ENCODE assay signal across 12 cellular contexts in genomic region chr20:59938221-59938620, GRCh38. TPM values are rescaled to one million over a fixed set of nuclear protein-coding genes. Genes with fewer than 3 reads are reported as not detected.
DNase-seq lines count a peak whose midpoint lies in the region; ATAC-seq, FAIRE-seq and TF ChIP-seq lines count a peak whose summit lies in the region.
"Had no signal": no experiment of that assay in that cellular context is flagged by ENCODE, and none has a peak within 500 bp of the region (broad histone marks: within the 10 kb centered on the region; RNA-seq: fewer than 3 reads in every experiment).

No MANE protein-coding gene starts in this region.

- H3K27ac ChIP-seq in HepG2 (ENCODE audit: extremely low read length, insufficient read depth, low read length), result no peak overlapping the region
- no peak overlapping the region for H3K27ac ChIP-seq in right lobe of liver
- no peak overlapping the region for H3K27ac ChIP-seq in kidney (ENCODE audit: low read depth in 2 of 2, low read length in 2 of 2)
- H3K27ac ChIP-seq in vagina, result no peak overlapping the region
- H3K27ac ChIP-seq: thyroid gland had no signal

- H3K79me2 ChIP-seq in HepG2 (ENCODE audit: insufficient read depth, low read length), result peaks cover 11% of the 10 kb centered on the region

- CTCF ChIA-PET in HepG2 (lab: Yijun Ruan, JAX; ENCODE audit: low intra/inter-chr PET ratio, low total read pairs), result no interaction called here

- H3K9me3 ChIP-seq in HepG2 (ENCODE audit: low read length) (no peaks in the 10 kb centered on the region), right lobe of liver (no peaks in the 10 kb centered on the region), kidney (ENCODE audit: control insufficient read depth in 1 of 2, low read length in 2 of 2) (no peaks in the 10 kb centered on the region), vagina (no peaks in the 10 kb centered on the region)
- H3K9me3 ChIP-seq: thyroid gland had no signal

- H3K4me2 ChIP-seq in HepG2 (ENCODE audit: low read depth, low read length), result peak overlapping the region; percentile 84; the same call in 1 of the 2 replicates

- TSS peak; percentile 54 for BruUV-seq in HepG2 (replicated peaks; lab: Mats Ljungman, UMichigan)

- TF ChIP-seq RAD21 in HepG2 (CRISPR knock-in tag; IDR thresholded peaks at IDR 0.05), result no peak

- H3K27me3 ChIP-seq in HepG2 (ENCODE audit: control insufficient read depth in 1 of 2, insufficient read depth in 2 of 2, low read length in 2 of 2) (no peaks in the 10 kb centered on the region; a peak in 1 of 5 replicates), right lobe of liver (peaks cover 0 to 4% of the 10 kb centered on the region in 2 donors), vagina (no peaks in the 10 kb centered on the region)
- H3K27me3 ChIP-seq: thyroid gland had no signal

- H3K9ac ChIP-seq in HepG2 (ENCODE audit: insufficient read depth, low read depth, low read length), result no peak overlapping the region
- H3K9ac ChIP-seq in kidney (ENCODE audit: low read length in 2 of 2), result no peak overlapping the region

- POLR2A ChIA-PET in HepG2 (lab: Yijun Ruan, JAX), result no interaction called here

- FAIRE-seq in HepG2 (lab: Jason Lieb, UNC) (no peak), kidney (lab: Jason Lieb, UNC) (no peak)
- FAIRE-seq: G401.6 had no signal

- no peak for TF ChIP-seq CTCF in HepG2 (CRISPR knock-in tag; IDR thresholded peaks at IDR 0.05)
- no peak for TF ChIP-seq CTCF in right lobe of liver (IDR thresholded peaks at IDR 0.05)
- TF ChIP-seq CTCF in astrocyte of the spinal cord (IDR thresholded peaks at IDR 0.05; ENCODE audit: low read depth, low read length), result no peak
- no peak for TF ChIP-seq CTCF in kidney (IDR thresholded peaks at IDR 0.05; ENCODE audit: borderline replicate concordance, extremely low read depth, insufficient read depth)
- no peak for TF ChIP-seq CTCF in vagina (IDR thresholded peaks at IDR 0.05)

- intact Hi-C loops in HepG2 (cut with micrococcal nuclease; ENCODE audit: unreplicated experiment) (no loop called here), right lobe of liver (cut with DNase I) (no loop called here), kidney (cut with DNase I) (no loop called here), vagina (cut with DNase I) (no loop called here)

- no peak overlapping the region for H3K4me3 ChIP-seq in HepG2 (replicated peaks in 1 of 3; ENCODE audit: insufficient read depth in 1 of 3, low read depth in 2 of 3, low read length in 3 of 3)
- no peak overlapping the region for H3K4me3 ChIP-seq in right lobe of liver
- no peak overlapping the region for H3K4me3 ChIP-seq in astrocyte of the spinal cord (ENCODE audit: low read depth, low read length)
- peak overlapping the region; percentile 14 to 75 for H3K4me3 ChIP-seq in kidney (ENCODE audit: low read length in 2 of 2)
- H3K4me3 ChIP-seq in vagina, result peak overlapping the region; percentile 52 to 85
- H3K4me3 ChIP-seq: thyroid gland had no signal

- H2AFZ ChIP-seq in HepG2 (ENCODE audit: low read length), result no peak overlapping the region

- H4K20me1 ChIP-seq in HepG2 (ENCODE audit: insufficient read depth, low read length), result no peaks in the 10 kb centered on the region

- TF ChIP-seq EP300 in HepG2 (IDR thresholded peaks at IDR 0.05; ENCODE audit: low read depth in 2 of 2, low read length in 2 of 2) (no peak), HepG2 (CRISPR knock-in tag; IDR thresholded peaks at IDR 0.05; ENCODE audit: borderline replicate concordance) (no peak)

- TF ChIP-seq POLR2A in HepG2 (IDR thresholded peaks at IDR 0.05; ENCODE audit: insufficient read depth in 1 of 2, low read depth in 2 of 2, low read length in 2 of 2) (no peak), right lobe of liver (IDR thresholded peaks at IDR 0.05) (no peak), vagina (IDR thresholded peaks at IDR 0.05) (no peak)

- H3K4me1 ChIP-seq in HepG2 (ENCODE audit: insufficient read depth, low read length) (peaks cover 29% of the 10 kb centered on the region), right lobe of liver (peaks cover 0 to 18% (median 0%) of the 10 kb centered on the region in 4 donors), kidney (ENCODE audit: control insufficient read depth in 1 of 2, insufficient read depth in 1 of 2, low read depth in 1 of 2, low read length in 2 of 2) (peaks cover 10 to 16% of the 10 kb centered on the region in 2 donors), vagina (peaks cover 53% of the 10 kb centered on the region)

- WGBS in HepG2 (ENCODE audit: low lambda C conversion rate), result 62% methylated on average over 4 of the region's 4 CpGs
- WGBS in right lobe of liver (ENCODE audit: insufficient coverage, low coverage, low lambda C conversion rate, missing lambda C conversion rate), result 66% methylated on average over 4 of the region's 4 CpGs

- DNase-seq in HepG2 (ENCODE audit: low spot score) (no peak), right lobe of liver (no peak), astrocyte of the spinal cord (ENCODE audit: low read depth, low spot score) (peak; percentile 35), kidney (no peak), vagina (ENCODE audit: extremely low spot score in 2 of 2) (no peak), NCI-H1436 treated with DMSO at 0.1 percent for 48 hours (lab: John Stamatoyannopoulos, UW) (no peak)
- DNase-seq: activated effector memory CD4-positive, alpha-beta T cell treated with anti-CD3 and anti-CD28 coated beads, Interleukin-2, amount 50 U/mL, for 16 hours; NCI-H446 had no signal

- in situ Hi-C loops in HepG2 (cut with HindIII; ENCODE audit: extremely low pct_ligation_motif_present, low pct_unique_long_range_greater_than_20kb) (no loop called here), astrocyte of the spinal cord (cut with HindIII; ENCODE audit: low sequenced_read_pairs) (no loop called here)

- H3K36me3 ChIP-seq in HepG2 (replicated peaks in 1 of 2; ENCODE audit: control insufficient read depth in 1 of 2, insufficient read depth in 2 of 2, low read length in 2 of 2), result no peaks in the 10 kb centered on the region; a peak in 2 of 5 replicates
- peaks cover 0 to 6% (median 3%) of the 10 kb centered on the region in 4 donors for H3K36me3 ChIP-seq in right lobe of liver
- H3K36me3 ChIP-seq in kidney (ENCODE audit: control insufficient read depth in 1 of 2, insufficient read depth in 2 of 2, low read length in 2 of 2), result peaks cover 0 to 8% of the 10 kb centered on the region in 2 donors
- peaks cover 0 to 3% of the 10 kb centered on the region in 2 donors for H3K36me3 ChIP-seq in vagina

- ATAC-seq in HepG2 (no peak), right lobe of liver (no peak), esophagus mucosa (no peak), HG02759 (IDR thresholded peaks at IDR 0.05; ENCODE audit: unreplicated experiment) (no peak)

RNA-seq across cellular contexts. Expression of gene PPP1R3D, which starts 1.9 kb away (rescaled TPM):
- total RNA-seq in HepG2 (2016; rRNA removed; fragmentation: Illumina TruSeq; extraction: Trizol), result 3.7 and 4.0 TPM in 2 replicates
- total RNA-seq in HepG2 (2016; cell fraction: cytosol; rRNA removed; fragmentation: Illumina TruSeq; extraction: Trizol; ENCODE audit: low read depth), result 0.40 and 0.53 TPM in 2 replicates
- total RNA-seq in HepG2 (2016; cell fraction: insoluble cytoplasmic fraction; rRNA removed; fragmentation: Illumina TruSeq; extraction: Trizol), result 3.6 and 3.9 TPM in 2 replicates
- total RNA-seq in HepG2 (2016; cell fraction: membrane; rRNA removed; fragmentation: Illumina TruSeq; extraction: Trizol), result 3.1 TPM in 2 replicates
- 5.1 and 5.2 TPM in 2 replicates for total RNA-seq in HepG2 (2016; cell fraction: nucleus; rRNA removed; fragmentation: Illumina TruSeq; extraction: Trizol)
- 1.0 and 1.2 TPM in 2 replicates for polyA plus RNA-seq in HepG2 (2011; rRNA removed)
- 0.89 and 0.91 TPM in 2 replicates for polyA plus RNA-seq in HepG2 (2011; cell fraction: cytosol; rRNA removed)
- 2.7 and 3.1 TPM in 2 replicates for polyA plus RNA-seq in HepG2 (2011; cell fraction: nucleus; rRNA removed)
- polyA plus RNA-seq in HepG2 (2012), result 1.7 and 1.9 TPM in 2 replicates
- polyA plus RNA-seq in HepG2 (2016; cell fraction: cytosol; fragmentation: Illumina TruSeq; extraction: Trizol; ENCODE audit: low read depth), result 0.22 and 0.29 TPM in 2 replicates
- 2.9 and 3.0 TPM in 2 replicates for polyA plus RNA-seq in HepG2 (2016; cell fraction: insoluble cytoplasmic fraction; fragmentation: Illumina TruSeq; extraction: Trizol; ENCODE audit: low read depth)
- polyA plus RNA-seq in HepG2 (2016; cell fraction: membrane; fragmentation: Illumina TruSeq; extraction: Trizol; ENCODE audit: low read depth), result 1.1 and 1.4 TPM in 2 replicates
- polyA plus RNA-seq in HepG2 (2016; cell fraction: nucleus; fragmentation: Illumina TruSeq; extraction: Trizol; ENCODE audit: insufficient read depth, low read depth), result 3.4 and 3.9 TPM in 2 replicates
- polyA minus RNA-seq in HepG2 (2011; rRNA and poly(A)+ RNA removed; ENCODE audit: low replicate concordance), result 1.9 and 4.1 TPM in 2 replicates
- polyA minus RNA-seq in HepG2 (2011; cell fraction: cytosol; rRNA and poly(A)+ RNA removed), result 1.3 and 3.8 TPM in 2 replicates
- polyA minus RNA-seq in HepG2 (2011; cell fraction: nucleus; rRNA and poly(A)+ RNA removed), result 8.4 and 8.7 TPM in 2 replicates
- 1 to 10 TPM in 3 of 6 experiments, under 1 TPM in 3; 0.51 to 1.6 (median 1.0) TPM for total RNA-seq in right lobe of liver
- 7.6 TPM for total RNA-seq in kidney
- 4.2 TPM for polyA plus RNA-seq in kidney (ENCODE audit: insufficient read depth, low read depth, low replicate concordance)
- 11.8 TPM for total RNA-seq in vagina
- 8.6 TPM for total RNA-seq in esophagus mucosa

RNA-seq across cellular contexts. Expression of gene FAM217B, which starts 2.0 kb away (rescaled TPM):
- total RNA-seq in HepG2 (2016; rRNA removed; fragmentation: Illumina TruSeq; extraction: Trizol) (14.3 and 20.4 TPM in 2 replicates), right lobe of liver (1 to 10 TPM; 1.2 to 3.6 (median 2.2) TPM), kidney (15.5 TPM), vagina (12.8 TPM), esophagus mucosa (11.0 TPM)
- 1.5 and 1.8 TPM in 2 replicates for total RNA-seq in HepG2 (2016; cell fraction: cytosol; rRNA removed; fragmentation: Illumina TruSeq; extraction: Trizol; ENCODE audit: low read depth)
- 11.9 and 18.8 TPM in 2 replicates for total RNA-seq in HepG2 (2016; cell fraction: insoluble cytoplasmic fraction; rRNA removed; fragmentation: Illumina TruSeq; extraction: Trizol)
- total RNA-seq in HepG2 (2016; cell fraction: membrane; rRNA removed; fragmentation: Illumina TruSeq; extraction: Trizol), result 7.2 and 7.3 TPM in 2 replicates
- 19.5 and 21.4 TPM in 2 replicates for total RNA-seq in HepG2 (2016; cell fraction: nucleus; rRNA removed; fragmentation: Illumina TruSeq; extraction: Trizol)
- polyA plus RNA-seq in HepG2 (2011; rRNA removed) (7.4 and 11.1 TPM in 2 replicates), kidney (ENCODE audit: insufficient read depth, low read depth, low replicate concordance) (3.2 TPM)
- 4.5 and 7.3 TPM in 2 replicates for polyA plus RNA-seq in HepG2 (2011; cell fraction: cytosol; rRNA removed)
- 4.6 and 9.1 TPM in 2 replicates for polyA plus RNA-seq in HepG2 (2011; cell fraction: nucleus; rRNA removed)
- polyA plus RNA-seq in HepG2 (2012), result 5.7 and 9.1 TPM in 2 replicates
- polyA plus RNA-seq in HepG2 (2016; cell fraction: cytosol; fragmentation: Illumina TruSeq; extraction: Trizol; ENCODE audit: low read depth), result 1.6 and 1.8 TPM in 2 replicates
- polyA plus RNA-seq in HepG2 (2016; cell fraction: insoluble cytoplasmic fraction; fragmentation: Illumina TruSeq; extraction: Trizol; ENCODE audit: low read depth), result 18.5 and 19.5 TPM in 2 replicates
- 4.0 and 4.2 TPM in 2 replicates for polyA plus RNA-seq in HepG2 (2016; cell fraction: membrane; fragmentation: Illumina TruSeq; extraction: Trizol; ENCODE audit: low read depth)
- 15.5 and 17.2 TPM in 2 replicates for polyA plus RNA-seq in HepG2 (2016; cell fraction: nucleus; fragmentation: Illumina TruSeq; extraction: Trizol; ENCODE audit: insufficient read depth, low read depth)
- polyA minus RNA-seq in HepG2 (2011; rRNA and poly(A)+ RNA removed; ENCODE audit: low replicate concordance), result 4.9 and 7.4 TPM in 2 replicates
- 7.1 and 7.6 TPM in 2 replicates for polyA minus RNA-seq in HepG2 (2011; cell fraction: cytosol; rRNA and poly(A)+ RNA removed)
- polyA minus RNA-seq in HepG2 (2011; cell fraction: nucleus; rRNA and poly(A)+ RNA removed), result 25.2 and 33.8 TPM in 2 replicates

RNA-seq across cellular contexts. Expression of gene SYCP2, which starts 4.8 kb away (rescaled TPM):
- total RNA-seq in HepG2 (2016; rRNA removed; fragmentation: Illumina TruSeq; extraction: Trizol) (0.07 and 0.25 TPM in 2 replicates), right lobe of liver (under 1 TPM; 0.18 to 0.95 (median 0.63) TPM), kidney (3.0 TPM), vagina (3.2 TPM), esophagus mucosa (0.60 TPM)
- total RNA-seq in HepG2 (2016; cell fraction: cytosol; rRNA removed; fragmentation: Illumina TruSeq; extraction: Trizol; ENCODE audit: low read depth), result 0.30 TPM in 1 of 2 replicates, not detected in the other
- 0.15 TPM in 1 of 2 replicates, not detected in the other for total RNA-seq in HepG2 (2016; cell fraction: insoluble cytoplasmic fraction; rRNA removed; fragmentation: Illumina TruSeq; extraction: Trizol)
- 0.03 and 0.38 TPM in 2 replicates for total RNA-seq in HepG2 (2016; cell fraction: membrane; rRNA removed; fragmentation: Illumina TruSeq; extraction: Trizol)
- 0.25 and 1.1 TPM in 2 replicates for total RNA-seq in HepG2 (2016; cell fraction: nucleus; rRNA removed; fragmentation: Illumina TruSeq; extraction: Trizol)
- polyA plus RNA-seq in HepG2 (2011; rRNA removed) (0.09 and 0.24 TPM in 2 replicates), kidney (ENCODE audit: insufficient read depth, low read depth, low replicate concordance) (2.1 TPM)
- polyA plus RNA-seq in HepG2 (2011; cell fraction: cytosol; rRNA removed), result 0.10 TPM in 1 of 2 replicates, not detected in the other
- polyA plus RNA-seq in HepG2 (2011; cell fraction: nucleus; rRNA removed), result 0.12 and 0.32 TPM in 2 replicates
- polyA plus RNA-seq in HepG2 (2012), result 0.07 and 0.36 TPM in 2 replicates
- not detected in 2 replicates for polyA plus RNA-seq in HepG2 (2016; cell fraction: cytosol; fragmentation: Illumina TruSeq; extraction: Trizol; ENCODE audit: low read depth)
- not detected in 2 replicates for polyA plus RNA-seq in HepG2 (2016; cell fraction: insoluble cytoplasmic fraction; fragmentation: Illumina TruSeq; extraction: Trizol; ENCODE audit: low read depth)
- not detected in 2 replicates for polyA plus RNA-seq in HepG2 (2016; cell fraction: membrane; fragmentation: Illumina TruSeq; extraction: Trizol; ENCODE audit: low read depth)
- 0.53 and 0.57 TPM in 2 replicates for polyA plus RNA-seq in HepG2 (2016; cell fraction: nucleus; fragmentation: Illumina TruSeq; extraction: Trizol; ENCODE audit: insufficient read depth, low read depth)
- not detected in 2 replicates for polyA minus RNA-seq in HepG2 (2011; rRNA and poly(A)+ RNA removed; ENCODE audit: low replicate concordance)
- not detected in 2 replicates for polyA minus RNA-seq in HepG2 (2011; cell fraction: cytosol; rRNA and poly(A)+ RNA removed)
- 1.1 and 1.3 TPM in 2 replicates for polyA minus RNA-seq in HepG2 (2011; cell fraction: nucleus; rRNA and poly(A)+ RNA removed)

RNA-seq across cellular contexts. Expression of gene CDH26, which starts 20.0 kb away (rescaled TPM):
- 0.40 and 0.45 TPM in 2 replicates for total RNA-seq in HepG2 (2016; rRNA removed; fragmentation: Illumina TruSeq; extraction: Trizol)
- 0.10 and 0.18 TPM in 2 replicates for total RNA-seq in HepG2 (2016; cell fraction: cytosol; rRNA removed; fragmentation: Illumina TruSeq; extraction: Trizol; ENCODE audit: low read depth)
- total RNA-seq in HepG2 (2016; cell fraction: insoluble cytoplasmic fraction; rRNA removed; fragmentation: Illumina TruSeq; extraction: Trizol), result 0.11 TPM in 1 of 2 replicates, not detected in the other
- total RNA-seq in HepG2 (2016; cell fraction: membrane; rRNA removed; fragmentation: Illumina TruSeq; extraction: Trizol), result 0.10 and 0.34 TPM in 2 replicates
- 0.59 and 0.88 TPM in 2 replicates for total RNA-seq in HepG2 (2016; cell fraction: nucleus; rRNA removed; fragmentation: Illumina TruSeq; extraction: Trizol)
- 0.88 and 1.1 TPM in 2 replicates for polyA plus RNA-seq in HepG2 (2011; rRNA removed)
- 0.11 and 0.19 TPM in 2 replicates for polyA plus RNA-seq in HepG2 (2011; cell fraction: cytosol; rRNA removed)
- polyA plus RNA-seq in HepG2 (2011; cell fraction: nucleus; rRNA removed), result 3.0 TPM in 2 replicates
- polyA plus RNA-seq in HepG2 (2012), result 0.44 and 0.67 TPM in 2 replicates
- polyA plus RNA-seq in HepG2 (2016; cell fraction: cytosol; fragmentation: Illumina TruSeq; extraction: Trizol; ENCODE audit: low read depth), result not detected in 2 replicates
- 0.22 TPM in 1 of 2 replicates, not detected in the other for polyA plus RNA-seq in HepG2 (2016; cell fraction: insoluble cytoplasmic fraction; fragmentation: Illumina TruSeq; extraction: Trizol; ENCODE audit: low read depth)
- not detected in 2 replicates for polyA plus RNA-seq in HepG2 (2016; cell fraction: membrane; fragmentation: Illumina TruSeq; extraction: Trizol; ENCODE audit: low read depth)
- 1.6 and 1.8 TPM in 2 replicates for polyA plus RNA-seq in HepG2 (2016; cell fraction: nucleus; fragmentation: Illumina TruSeq; extraction: Trizol; ENCODE audit: insufficient read depth, low read depth)
- 0.52 TPM in 1 of 2 replicates, not detected in the other for polyA minus RNA-seq in HepG2 (2011; rRNA and poly(A)+ RNA removed; ENCODE audit: low replicate concordance)
- polyA minus RNA-seq in HepG2 (2011; cell fraction: cytosol; rRNA and poly(A)+ RNA removed), result 0.79 TPM in 1 of 2 replicates, not detected in the other
- polyA minus RNA-seq in HepG2 (2011; cell fraction: nucleus; rRNA and poly(A)+ RNA removed), result 2.7 and 3.2 TPM in 2 replicates
- total RNA-seq in right lobe of liver, result under 1 TPM in 5 of 6 experiments, not detected in 1; 0.07 to 0.25 (median 0.12) TPM
- 2.4 TPM for total RNA-seq in kidney
- polyA plus RNA-seq in kidney (ENCODE audit: insufficient read depth, low read depth, low replicate concordance), result 0.47 TPM
- total RNA-seq in vagina, result 6.6 TPM
- 1.3 TPM for total RNA-seq in esophagus mucosa

Comparison
In these comparisons a context has a peak if more than half of its experiments do, and no peak if none do; other contexts are left out.
1. H3K4me3 ChIP-seq: peak in kidney (2 of 2) and vagina (2 of 2); none in HepG2 (0 of 3), right lobe of liver (0 of 3) and astrocyte of the spinal cord (single experiment).